13 cellular contexts compared by ENCODE assay signal in the genomic region with DNA sequence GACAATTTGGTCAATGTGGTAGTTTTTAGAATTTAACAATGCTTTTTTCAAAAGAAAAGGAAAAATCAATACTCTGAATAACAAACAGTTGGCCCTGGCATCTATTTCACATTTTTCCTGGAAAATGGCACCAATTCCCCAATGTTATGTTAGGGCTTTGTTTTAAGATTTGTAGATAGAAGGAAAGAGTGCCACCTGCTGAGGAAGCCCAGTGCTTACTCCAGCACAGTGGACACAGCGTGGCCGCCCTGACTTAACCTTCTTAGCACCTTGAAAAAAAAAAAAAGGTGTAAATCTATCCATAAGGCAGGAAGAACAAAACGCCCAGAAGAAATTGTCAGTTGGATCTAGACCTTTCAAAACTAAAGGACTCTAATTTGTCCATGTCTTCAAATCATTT.
DNase-seq lines count a peak whose midpoint lies in the region; ATAC-seq, FAIRE-seq and TF ChIP-seq lines count a peak whose summit lies in the region.
"Had no signal": no experiment of that assay in that cellular context is flagged by ENCODE, and none has a peak within 500 bp of the region (broad histone marks: within the 10 kb centered on the region; RNA-seq: fewer than 3 reads in every experiment).

No MANE protein-coding gene starts in this region.

- peak; percentile 19 for TF ChIP-seq CTCF in left ventricle myocardium inferior (IDR thresholded peaks at IDR 0.05; ENCODE audit: borderline replicate concordance)

- no peak for ATAC-seq in left ventricle myocardium superior
- ATAC-seq: K562 had no signal

- no peak overlapping the region for H3K27ac ChIP-seq in left ventricle myocardium inferior (replicated peaks)

- H3K27me3 ChIP-seq in left ventricle myocardium inferior (ENCODE audit: low read depth) = no peaks in the 10 kb centered on the region

- no peaks in the 10 kb centered on the region for H3K4me1 ChIP-seq in left ventricle myocardium inferior

- FAIRE-seq in urothelium cell line (lab: Jason Lieb, UNC) = no peak
- FAIRE-seq: K562 had no signal

- no peaks in the 10 kb centered on the region for H3K36me3 ChIP-seq in left ventricle myocardium inferior

- intact Hi-C loops in left ventricle myocardium inferior (cut with micrococcal nuclease) (no loop called here), left ventricle myocardium superior (cut with micrococcal nuclease) (no loop called here)

- DNase-seq in left ventricle myocardium inferior (no peak), left ventricle myocardium superior (no peak), SW480 (ENCODE audit: low spot score) (peak; percentile 27), kidney glomerular epithelial cell (lab: John Stamatoyannopoulos, UW) (peak; percentile 73), urothelium cell line (ENCODE audit: low spot score) (peak; percentile 32), middle frontal gyrus (ENCODE audit: extremely low spot score, low spot score) (no peak)
- no peak for DNase-seq in activated CD4-positive, alpha-beta T cell treated with anti-CD3 and anti-CD28 coated beads for 1 hour
- DNase-seq in activated T-cell treated with anti-CD3 and anti-CD28 coated beads, Interleukin-2, amount 50 U/mL, for 48 hours = no peak
- DNase-seq: activated B cell treated with CpG ODN at 0.5 μM for 24 hours; activated gamma-delta T cell treated with Interleukin-2 at 50 U/mL for 16 hours; effector CD4-positive, alpha-beta T cell; occipital lobe had no signal

- H3K4me3 ChIP-seq in left ventricle myocardium inferior = no peak overlapping the region
- H3K4me3 ChIP-seq: K562 had no signal

- no peaks in the 10 kb centered on the region for H3K9me3 ChIP-seq in left ventricle myocardium inferior (replicated peaks)

Comparison
In these comparisons a context has a peak if more than half of its experiments do, and no peak if none do; other contexts are left out.
1. DNase-seq: peak in SW480 (single experiment), kidney glomerular epithelial cell (single experiment) and urothelium cell line (single experiment); none in left ventricle myocardium inferior (single experiment), left ventricle myocardium superior (single experiment), activated CD4-positive, alpha-beta T cell treated with anti-CD3 and anti-CD28 coated beads for 1 hour (single experiment), middle frontal gyrus (single experiment) and activated T-cell treated with anti-CD3 and anti-CD28 coated beads, Interleukin-2, amount 50 U/mL, for 48 hours (0 of 2).